In the genomic region with DNA sequence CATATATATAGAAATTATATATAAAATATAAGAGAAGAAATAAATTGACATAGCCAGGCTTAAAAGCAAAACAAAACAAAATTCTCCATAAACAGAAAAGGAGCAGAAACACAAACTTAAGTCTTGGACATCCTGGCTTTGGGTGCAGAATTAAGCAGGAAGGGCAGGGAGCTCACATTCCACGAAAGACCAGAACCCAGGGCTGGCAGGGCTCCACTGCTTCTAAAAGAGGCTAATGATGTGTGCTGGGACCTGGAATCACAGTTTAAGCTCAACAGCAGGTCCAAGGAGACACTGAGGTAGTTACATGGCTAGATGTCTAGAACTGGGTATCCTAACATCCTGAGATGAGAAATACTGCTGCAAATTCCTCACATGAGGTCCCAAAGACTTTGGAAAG, we compare ENCODE assay signal across 8 cellular contexts.
"Had no signal": no experiment of that assay in that cellular context is flagged by ENCODE, and none has a peak within 500 bp of the region (broad histone marks: within the 10 kb centered on the region; RNA-seq: fewer than 3 reads in every experiment).

No MANE protein-coding gene starts in this region.

- H3K27ac ChIP-seq: HL-60 had no signal

- H3K4me3 ChIP-seq: HAP-1, K562 had no signal

- DNase-seq: GOT3, H7, KG1 had no signal

- H3K4me1 ChIP-seq: HAP-1 had no signal

- ATAC-seq: HCT116, HepG2, K562 had no signal

- H3K36me3 ChIP-seq: HAP-1 had no signal

- H3K9me3 ChIP-seq: HAP-1 had no signal
